In genomic region chr11:64864135-64864472, GRCh38 we compare ENCODE assay signal across 9 cellular contexts. TPM values are rescaled to one million over a fixed set of nuclear protein-coding genes. Genes with fewer than 3 reads are reported as not detected.
DNase-seq lines count a peak whose midpoint lies in the region; ATAC-seq, FAIRE-seq and TF ChIP-seq lines count a peak whose summit lies in the region.
"Had no signal": no experiment of that assay in that cellular context is flagged by ENCODE, and none has a peak within 500 bp of the region (broad histone marks: within the 10 kb centered on the region; RNA-seq: fewer than 3 reads in every experiment).

No MANE protein-coding gene starts in this region.

- H3K4me1 ChIP-seq in HCT116 (ENCODE audit: control insufficient read depth in 1 of 2, insufficient read depth in 2 of 2, low read length in 2 of 2) (peaks cover 6 to 74% of the 10 kb centered on the region in 2 experiments; a peak in 3 of 4 replicates), right cardiac atrium (ENCODE audit: control insufficient read depth, insufficient read depth, low read length) (peaks cover 28% of the 10 kb centered on the region), small intestine (ENCODE audit: control insufficient read depth in 2 of 2, insufficient read depth in 1 of 2, low read depth in 1 of 2, low read length in 1 of 2) (peaks cover 12 to 36% of the 10 kb centered on the region in 2 donors)

- H3K27me3 Mint-ChIP-seq in activated naive CD8-positive, alpha-beta T cell = no peaks in the 10 kb centered on the region

- peaks cover 92% of the 10 kb centered on the region for H3K4me1 Mint-ChIP-seq in activated naive CD8-positive, alpha-beta T cell (ENCODE audit: low read depth)

- H3K4me3 ChIP-seq in HCT116 (replicated peaks in 1 of 2; ENCODE audit: low read depth in 1 of 2, low read length in 2 of 2) = no peak overlapping the region
- no peak overlapping the region for H3K4me3 ChIP-seq in right cardiac atrium (ENCODE audit: low read length)
- peak overlapping the region in 1 of 2 donors; percentile 2 for H3K4me3 ChIP-seq in small intestine (ENCODE audit: low read depth in 1 of 2, low read length in 2 of 2)

- CTCF ChIA-PET in HCT116 (lab: Charles Lee) = interaction anchor here (1.7 kb wide), 1 partner anchor 16 kb away, joined by 6 read pairs; no protein-coding TSS in a partner anchor

- H3K9me3 ChIP-seq in HCT116 (ENCODE audit: control insufficient read depth in 1 of 2, insufficient read depth in 1 of 2, low read depth in 1 of 2, low read length in 2 of 2) (no peaks in the 10 kb centered on the region), right cardiac atrium (ENCODE audit: control insufficient read depth, low read length) (no peaks in the 10 kb centered on the region), small intestine (ENCODE audit: control insufficient read depth, low read depth) (no peaks in the 10 kb centered on the region)

- TF ChIP-seq CTCF in HCT116 (IDR thresholded peaks at IDR 0.05 in 2 of 3, conservative IDR thresholded peaks at IDR 0.05 in 1 of 3; ENCODE audit: borderline replicate concordance in 1 of 3, insufficient read depth in 1 of 3, low read depth in 2 of 3, low read length in 2 of 3) = no peak

- no peaks in the 10 kb centered on the region for H3K9me3 Mint-ChIP-seq in activated naive CD8-positive, alpha-beta T cell (ENCODE audit: low read depth)

- peaks cover 84% of the 10 kb centered on the region for H3K79me2 ChIP-seq in HCT116 (ENCODE audit: insufficient read depth, low read length)

- peak overlapping the region; percentile 73 for H3K4me3 Mint-ChIP-seq in activated naive CD8-positive, alpha-beta T cell

- TF ChIP-seq RAD21 in HCT116 (IDR thresholded peaks at IDR 0.05; ENCODE audit: low read depth) = no peak

- peaks cover 16% of the 10 kb centered on the region for H3K36me3 Mint-ChIP-seq in activated naive CD8-positive, alpha-beta T cell

- H4K20me1 ChIP-seq in HCT116 (ENCODE audit: insufficient read depth) = no peaks in the 10 kb centered on the region

- TF ChIP-seq POLR2A in HCT116 (IDR thresholded peaks at IDR 0.05; ENCODE audit: borderline replicate concordance, extremely low read depth, insufficient read depth, insufficient read length) = no peak

- 47% methylated on average over 9 of the region's 9 CpGs for WGBS in right cardiac atrium
- WGBS in small intestine, 3 donors = 10 to 30% (median 17%) methylated on average over 9 of the region's 9 CpGs

- RAD21 ChIA-PET in HCT116 (lab: Charles Lee; ENCODE audit: low non-redundant PET in 1 of 2, low total read pairs in 2 of 2, uncharacterized antibody in 2 of 2, unreplicated experiment in 2 of 2) = no interaction called here

- FAIRE-seq in small intestine (lab: Jason Lieb, UNC) = no peak
- FAIRE-seq: endometrium had no signal

- no peaks in the 10 kb centered on the region for H3K27me3 ChIP-seq in HCT116 (ENCODE audit: insufficient read depth, low read length)
- no peaks in the 10 kb centered on the region for H3K27me3 ChIP-seq in right cardiac atrium (ENCODE audit: control insufficient read depth, insufficient read depth)
- no peaks in the 10 kb centered on the region for H3K27me3 ChIP-seq in small intestine (ENCODE audit: control insufficient read depth in 2 of 2, insufficient read depth in 2 of 2, low read length in 2 of 2)

- POLR2A ChIA-PET in HCT116 (lab: Charles Lee) = interaction anchor here (0.8 to 2.2 kb wide), 4 partner anchors 9 to 13 kb away, joined by 3 to 8 read pairs (median 4); no protein-coding TSS in a partner anchor

- H3K9ac ChIP-seq in HCT116 (ENCODE audit: low read length) = no peak overlapping the region

- intact Hi-C loops in HCT116 (cut with micrococcal nuclease) = no loop called here
- intact Hi-C loops in right cardiac atrium (cut with DNase I) = no loop called here

- BruUV-seq in HCT116 (replicated peaks; lab: Mats Ljungman, UMichigan) = no TSS peak

- H3K27ac ChIP-seq in HCT116 (ENCODE audit: low read depth, low read length) (peak overlapping the region; percentile 20; the same call in 1 of the 2 replicates), right cardiac atrium (ENCODE audit: low read length) (peak overlapping the region; percentile 87), small intestine (ENCODE audit: low read depth in 1 of 2, low read length in 1 of 2) (peak overlapping the region; percentile 70 to 95)

- ATAC-seq in HCT116 (no peak), right cardiac atrium (peak; percentile 1 to 2)

- peak overlapping the region; percentile 94 for H3K27ac Mint-ChIP-seq in activated naive CD8-positive, alpha-beta T cell

- DNase-seq in HCT116 (ENCODE audit: low read depth, low spot score) = no peak
- no peak for DNase-seq in right cardiac atrium
- peak; percentile 79 for DNase-seq in small intestine
- DNase-seq in central memory CD4-positive, alpha-beta T cell = no peak
- DNase-seq in NCI-H2227 treated with DMSO at 0.1 percent for 48 hours (lab: John Stamatoyannopoulos, UW) = no peak
- no peak for DNase-seq in D341Med (ENCODE audit: low spot score)
- no peak for DNase-seq in stimulated activated CD4-positive, alpha-beta T cell treated with anti-CD3 and anti-CD28 coated beads, Interleukin-15, amount 100 ng/mL, for 24 hours

- no peak overlapping the region for H3K4me2 ChIP-seq in HCT116 (ENCODE audit: low read length)

- H2AFZ ChIP-seq in HCT116 (ENCODE audit: low read depth, low read length, poor library complexity, severe bottlenecking) = no peak overlapping the region

- H3K36me3 ChIP-seq in HCT116 (ENCODE audit: control insufficient read depth in 1 of 2, insufficient read depth in 2 of 2, low read length in 2 of 2) = peaks cover 6 to 16% of the 10 kb centered on the region in 2 experiments; a peak in 3 of 4 replicates
- peaks cover 2% of the 10 kb centered on the region in 2 donors for H3K36me3 ChIP-seq in small intestine (ENCODE audit: control insufficient read depth in 2 of 2, insufficient read depth in 2 of 2, low read length in 2 of 2)

- no peaks in the 10 kb centered on the region for H3K9me2 ChIP-seq in HCT116 (ENCODE audit: insufficient read depth)

TF ChIP-seq in HCT116, 20 proteins besides CTCF, POLR2A, EP300 and RAD21:
- TF ChIP-seq ATF3 (IDR thresholded peaks at IDR 0.05) = no peak
- no peak for TF ChIP-seq CEBPB (IDR thresholded peaks at IDR 0.05; ENCODE audit: low read depth)

RNA-seq across cellular contexts. Expression of gene EHD1, which starts 14.3 kb away (rescaled TPM):
- total RNA-seq in HCT116 (2021; ENCODE audit: unreplicated experiment) = 48.1 TPM
- polyA plus RNA-seq in HCT116 (2012) = 43.5 and 70.0 TPM in 2 replicates
- total RNA-seq in right cardiac atrium = 10 to 100 TPM; 23.4 to 35.3 (median 31.4) TPM
- 20.8 TPM for polyA plus RNA-seq in right cardiac atrium
- 10 to 100 TPM; 31.3 to 35.9 (median 33.1) TPM for polyA plus RNA-seq in small intestine

RNA-seq across cellular contexts. Expression of gene CDC42BPG, which starts 19.7 kb away (rescaled TPM):
- 30.1 TPM for total RNA-seq in HCT116 (2021; ENCODE audit: unreplicated experiment)
- polyA plus RNA-seq in HCT116 (2012) = 19.3 TPM in 2 replicates
- total RNA-seq in right cardiac atrium = 1 to 10 TPM in 1 of 4 donors, under 1 TPM in 3; 0.39 to 2.3 (median 0.78) TPM
- polyA plus RNA-seq in right cardiac atrium = 0.36 TPM
- polyA plus RNA-seq in small intestine = 10 to 100 TPM; 12.1 to 36.5 (median 27.0) TPM

RNA-seq across cellular contexts. Expression of gene ATG2A, which starts 52.9 kb away (rescaled TPM):
- total RNA-seq in HCT116 (2021; ENCODE audit: unreplicated experiment) = 24.7 TPM
- 16.7 and 18.3 TPM in 2 replicates for polyA plus RNA-seq in HCT116 (2012)
- total RNA-seq in right cardiac atrium = 10 to 100 TPM; 13.3 to 17.9 (median 15.3) TPM
- 13.6 TPM for polyA plus RNA-seq in right cardiac atrium
- polyA plus RNA-seq in small intestine = 10 to 100 TPM; 18.0 to 35.7 (median 28.2) TPM

RNA-seq across cellular contexts. Expression of gene MEN1, which starts 53.8 kb away (rescaled TPM):
- 62.1 TPM for total RNA-seq in HCT116 (2021; ENCODE audit: unreplicated experiment)
- polyA plus RNA-seq in HCT116 (2012) = 46.8 and 54.0 TPM in 2 replicates
- total RNA-seq in right cardiac atrium = 10 to 100 TPM in 2 of 4 donors, 1 to 10 TPM in 2; 9.6 to 11.7 (median 10.1) TPM
- 10.1 TPM for polyA plus RNA-seq in right cardiac atrium
- 10 to 100 TPM; 17.6 to 27.1 (median 23.4) TPM for polyA plus RNA-seq in small intestine

Comparison
In these comparisons a context has a peak if more than half of its experiments do, and no peak if none do; other contexts are left out.
1. H3K27ac ChIP-seq: peak in every context shown above with its lines; median percentile 87 in right cardiac atrium; 82 in small intestine; 20 in HCT116.